8 cellular contexts compared by ENCODE assay signal in the genomic region with DNA sequence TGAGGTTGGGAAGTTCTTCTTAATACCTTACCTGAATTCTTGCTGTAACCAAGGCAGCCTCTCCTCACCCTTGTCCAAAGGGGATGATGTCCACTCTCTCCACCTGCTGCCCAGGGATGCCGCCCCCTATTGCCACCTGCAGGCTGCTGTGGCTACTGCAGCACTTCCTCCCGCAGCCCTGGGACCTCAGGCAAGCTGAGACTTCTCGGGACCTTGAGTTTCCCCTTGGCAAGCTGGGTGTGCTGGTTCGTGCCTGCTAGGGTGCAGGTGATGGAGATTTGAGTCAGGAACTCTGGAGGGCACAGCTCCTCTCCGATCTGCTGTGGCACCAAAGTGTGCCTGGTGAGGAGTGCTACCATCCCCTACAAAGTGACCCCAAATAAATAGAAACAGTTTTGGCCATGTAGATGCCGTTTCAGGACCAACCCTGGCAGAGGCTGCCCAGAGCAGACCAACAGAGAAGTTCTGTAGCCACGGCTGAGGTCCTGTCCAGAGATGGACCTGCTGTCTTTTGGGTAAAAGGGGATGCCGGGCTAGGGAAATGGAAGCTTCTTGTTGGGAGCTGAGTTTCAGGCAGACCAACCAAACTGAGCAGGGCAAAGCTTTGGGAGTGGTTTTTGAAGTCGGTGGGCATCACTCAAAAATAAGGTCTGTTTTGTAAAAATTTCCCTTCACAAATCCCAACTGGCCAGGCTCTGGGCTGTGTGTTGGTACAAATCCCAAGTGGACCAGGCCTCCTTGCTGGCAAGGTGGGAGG. TPM values are rescaled to one million over a fixed set of nuclear protein-coding genes. Genes with fewer than 3 reads are reported as not detected.
DNase-seq lines count a peak whose midpoint lies in the region; ATAC-seq and TF ChIP-seq lines count a peak whose summit lies in the region.

No MANE protein-coding gene starts in this region.

- no peak overlapping the region for H3K27ac ChIP-seq in right lobe of liver
- no peak overlapping the region for H3K27ac ChIP-seq in tibial artery

- peaks cover 22% of the 10 kb centered on the region for H3K36me3 Mint-ChIP-seq in T-cell

- TF ChIP-seq CTCF in cardiac fibroblast (IDR thresholded peaks at IDR 0.05; ENCODE audit: low read depth, low read length) (peak; percentile 98), right lobe of liver (IDR thresholded peaks at IDR 0.05) (peak; percentile 71 to 91 (median 82)), tibial artery (IDR thresholded peaks at IDR 0.05) (peak; percentile 43 to 68)

- no peaks in the 10 kb centered on the region for H3K9me3 Mint-ChIP-seq in T-cell

- POLR2A ChIA-PET in T-cell (lab: Charles Lee) = no interaction called here

- H3K27me3 Mint-ChIP-seq in T-cell = no peaks in the 10 kb centered on the region

- no peak for TF ChIP-seq POLR2A in right lobe of liver (IDR thresholded peaks at IDR 0.05)

- H3K4me3 Mint-ChIP-seq in T-cell = no peak overlapping the region

- WGBS in right lobe of liver (ENCODE audit: insufficient coverage, low coverage, low lambda C conversion rate, missing lambda C conversion rate) = 30% methylated on average over 5 of the region's 9 CpGs

- H3K36me3 ChIP-seq in right lobe of liver (no peaks in the 10 kb centered on the region), tibial artery (peaks cover 0 to 10% (median 0%) of the 10 kb centered on the region in 3 donors)

- no peak overlapping the region for H3K4me3 ChIP-seq in cardiac fibroblast (replicated peaks in 1 of 2; ENCODE audit: low read depth in 2 of 2, low read length in 2 of 2)
- H3K4me3 ChIP-seq in right lobe of liver = no peak overlapping the region
- H3K4me3 ChIP-seq in tibial artery = no peak overlapping the region

- H3K27me3 ChIP-seq in right lobe of liver = no peaks in the 10 kb centered on the region
- H3K27me3 ChIP-seq in tibial artery = peaks cover 0 to 50% of the 10 kb centered on the region in 2 donors

- peaks cover 30 to 41% (median 35%) of the 10 kb centered on the region in 3 donors for H3K4me1 Mint-ChIP-seq in T-cell

- peak; percentile 51 for DNase-seq in COLO829 (ENCODE audit: low spot score)
- DNase-seq in T-cell = peak in 19 of 34 experiments; percentile 27 to 56 (median 39)
- peak; percentile 48 to 49 for DNase-seq in cardiac fibroblast (ENCODE audit: low read depth in 2 of 2)
- peak; percentile 60 to 69 (median 62) for DNase-seq in right lobe of liver
- DNase-seq in tibial artery = peak; percentile 25 to 60

- peak overlapping the region; percentile 36 to 48 for H3K27ac Mint-ChIP-seq in T-cell

- H3K9me3 ChIP-seq in right lobe of liver (no peaks in the 10 kb centered on the region), tibial artery (no peaks in the 10 kb centered on the region)

- intact Hi-C loops in right lobe of liver (cut with DNase I) = no loop called here
- intact Hi-C loops in tibial artery (cut with DNase I; ENCODE audit: low total_unique reads) = no loop called here

- H3K4me1 ChIP-seq in right lobe of liver (no peaks in the 10 kb centered on the region), tibial artery (no peaks in the 10 kb centered on the region)

- ATAC-seq in HG02798 (IDR thresholded peaks at IDR 0.05; ENCODE audit: poor library complexity, unreplicated experiment) (peak; percentile 41), T-cell (replicated peaks in 1 of 4) (peak; percentile 48 to 59 (median 55)), right lobe of liver (peak; percentile 84 to 96 (median 91)), GM21526 (IDR thresholded peaks at IDR 0.05; ENCODE audit: low FRiP score, unreplicated experiment) (no peak), GM21737 (IDR thresholded peaks at IDR 0.05; ENCODE audit: unreplicated experiment) (no peak)

- CTCF ChIA-PET in T-cell (lab: Charles Lee) = interaction anchor here (0.5 to 1.6 kb wide), 7 partner anchors 14 to 1435 kb away, joined by 3 to 10 read pairs (median 3); partner anchors contain the start of gene RUNX3 (in 1 of the 2)

RNA-seq across cellular contexts. Expression of gene RUNX3, which starts 31.7 kb away (rescaled TPM):
- total RNA-seq in T-cell = 100 to 1,000 TPM; 140 to 220 (median 145) TPM
- total RNA-seq in right lobe of liver = 1 to 10 TPM in 3 of 6 experiments, under 1 TPM in 3; 0.46 to 3.1 (median 0.84) TPM

Comparison
In these comparisons a context has a peak if more than half of its experiments do, and no peak if none do; other contexts are left out.
1. ATAC-seq: peak in HG02798 (single experiment), T-cell (4 of 4) and right lobe of liver (4 of 4); none in GM21526 (single experiment) and GM21737 (single experiment).
2. RNA of gene RUNX3, which starts 31.7 kb away (total RNA-seq): 140 to 220 TPM in T-cell; 0.46 to 3.1 TPM in right lobe of liver; every median in the first group is over 10 times any median in the second.
3. Peak in every context shown above with its lines, with median percentiles within 50 percentile points of each other: DNase-seq and CTCF ChIP-seq.